In the genomic region with DNA sequence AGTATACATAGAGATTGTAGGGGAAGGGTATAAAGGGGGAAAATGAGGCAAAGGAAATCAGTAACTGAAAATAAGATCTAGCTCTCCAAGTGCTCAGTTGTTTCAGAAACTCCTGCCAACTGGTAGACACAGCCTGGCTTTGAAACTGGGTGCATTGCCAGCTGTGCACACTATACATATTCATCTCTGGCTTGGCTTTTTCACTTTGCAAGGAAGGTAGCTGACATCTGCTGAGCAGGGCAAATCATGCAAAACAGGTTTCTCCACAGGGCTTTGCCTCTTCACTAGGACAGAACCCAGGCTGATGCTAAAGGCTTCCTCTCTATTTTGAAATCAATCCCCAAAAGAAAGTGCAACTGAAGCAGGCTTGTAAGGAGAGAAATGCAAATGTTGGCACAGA, we compare ENCODE assay signal across 12 cellular contexts.
DNase-seq lines count a peak whose midpoint lies in the region; ATAC-seq and TF ChIP-seq lines count a peak whose summit lies in the region.
"Had no signal": no experiment of that assay in that cellular context is flagged by ENCODE, and none has a peak within 500 bp of the region (broad histone marks: within the 10 kb centered on the region; RNA-seq: fewer than 3 reads in every experiment).

No MANE protein-coding gene starts in this region.

- no peaks in the 10 kb centered on the region for H3K79me2 ChIP-seq in MM.1S (ENCODE audit: low read length)

- DNase-seq in MM.1S (peak; percentile 91), astrocyte of the hippocampus (ENCODE audit: low read depth, low spot score) (peak; percentile 54), nephron progenitor cell (no peak), endothelial cell (ENCODE audit: low spot score) (no peak), OCI-M1 (lab: John Stamatoyannopoulos, UW) (no peak)
- DNase-seq: activated naive CD8-positive, alpha-beta T cell treated with anti-CD3 and anti-CD28 coated beads, Interleukin-2, amount 10 ng/mL, durations not matched to agents 7 days and 5 days; CD4-positive, alpha-beta memory T cell; NCI-H1436 treated with DMSO at 0.1 percent for 48 hours; occipital lobe had no signal

- H4K20me1 ChIP-seq in MM.1S (ENCODE audit: insufficient read depth, low read length): no peaks in the 10 kb centered on the region

- no peak overlapping the region for H3K4me3 Mint-ChIP-seq in nephron progenitor cell
- no peak overlapping the region for H3K4me3 Mint-ChIP-seq in endothelial cell (ENCODE audit: unreplicated experiment)
- H3K4me3 Mint-ChIP-seq: activated naive CD8-positive, alpha-beta T cell treated with anti-CD3 and anti-CD28 coated beads, Interleukin-2, amount 10 ng/mL, durations not matched to agents 7 days and 5 days; CD4-positive, alpha-beta memory T cell had no signal

- H3K9me3 Mint-ChIP-seq in nephron progenitor cell (no peaks in the 10 kb centered on the region), endothelial cell (ENCODE audit: unreplicated experiment) (no peaks in the 10 kb centered on the region)
- H3K9me3 Mint-ChIP-seq: activated naive CD8-positive, alpha-beta T cell treated with anti-CD3 and anti-CD28 coated beads, Interleukin-2, amount 10 ng/mL, durations not matched to agents 7 days and 5 days; CD4-positive, alpha-beta memory T cell had no signal

- no peak overlapping the region for H3K27ac Mint-ChIP-seq in nephron progenitor cell
- H3K27ac Mint-ChIP-seq in endothelial cell (ENCODE audit: unreplicated experiment): no peak overlapping the region
- H3K27ac Mint-ChIP-seq: activated naive CD8-positive, alpha-beta T cell treated with anti-CD3 and anti-CD28 coated beads, Interleukin-2, amount 10 ng/mL, durations not matched to agents 7 days and 5 days; CD4-positive, alpha-beta memory T cell had no signal

- peaks cover 15% of the 10 kb centered on the region for H3K4me1 ChIP-seq in MM.1S (ENCODE audit: low read length)

- H3K36me3 ChIP-seq in MM.1S (replicated peaks; ENCODE audit: insufficient read depth, low read length): no peaks in the 10 kb centered on the region

- TF ChIP-seq CTCF in MM.1S (IDR thresholded peaks at IDR 0.05; ENCODE audit: low read length) (no peak), nephron progenitor cell (IDR thresholded peaks at IDR 0.05) (no peak), endothelial cell (IDR thresholded peaks at IDR 0.05; ENCODE audit: unreplicated experiment) (no peak)

- ATAC-seq in GM18519 (IDR thresholded peaks at IDR 0.05; ENCODE audit: low FRiP score, unreplicated experiment) (peak; percentile 56), GM21447 (IDR thresholded peaks at IDR 0.05; ENCODE audit: unreplicated experiment) (peak; percentile 69), HG03439 (IDR thresholded peaks at IDR 0.05; ENCODE audit: unreplicated experiment) (no peak)

- 0 out of 2 replicates have a peak, but pooled peaks cover 6% of the 10 kb centered on the region for H3F3A ChIP-seq in MM.1S (ENCODE audit: insufficient read depth, low read length)

- H3K9ac ChIP-seq in MM.1S (ENCODE audit: low read length): no peak overlapping the region

- H3K9me2 ChIP-seq in MM.1S (replicated peaks; ENCODE audit: insufficient read depth, low read length): no peaks in the 10 kb centered on the region

- H2AFZ ChIP-seq in MM.1S (ENCODE audit: low read length): no peak overlapping the region

- H3K4me3 ChIP-seq in MM.1S (ENCODE audit: low read length): no peak overlapping the region

- 0 out of 2 replicates have a peak overlapping the region, but pooled peaks have one; percentile 3 for H3K4me2 ChIP-seq in MM.1S (ENCODE audit: low read depth, low read length)

- H3K9me3 ChIP-seq in MM.1S (replicated peaks; ENCODE audit: insufficient read depth, low read length): no peaks in the 10 kb centered on the region

- H3K27me3 ChIP-seq in MM.1S (replicated peaks; ENCODE audit: insufficient read depth, low read length): no peaks in the 10 kb centered on the region

- peaks cover 11% of the 10 kb centered on the region for H3K4me1 Mint-ChIP-seq in nephron progenitor cell
- no peaks in the 10 kb centered on the region for H3K4me1 Mint-ChIP-seq in endothelial cell (ENCODE audit: unreplicated experiment)
- H3K4me1 Mint-ChIP-seq: CD4-positive, alpha-beta memory T cell had no signal

- H3K27me3 Mint-ChIP-seq in nephron progenitor cell (ENCODE audit: low read depth, poor library complexity) (no peaks in the 10 kb centered on the region), endothelial cell (ENCODE audit: unreplicated experiment) (no peaks in the 10 kb centered on the region)
- H3K27me3 Mint-ChIP-seq: CD4-positive, alpha-beta memory T cell had no signal

- no peaks in the 10 kb centered on the region for H3K36me3 Mint-ChIP-seq in nephron progenitor cell (ENCODE audit: low read depth)
- no peaks in the 10 kb centered on the region for H3K36me3 Mint-ChIP-seq in endothelial cell (ENCODE audit: low read depth, unreplicated experiment)
- H3K36me3 Mint-ChIP-seq: activated naive CD8-positive, alpha-beta T cell treated with anti-CD3 and anti-CD28 coated beads, Interleukin-2, amount 10 ng/mL, durations not matched to agents 7 days and 5 days; CD4-positive, alpha-beta memory T cell had no signal

- H3K27ac ChIP-seq in MM.1S (ENCODE audit: low read length): peak overlapping the region; percentile 14; the same call in 1 of the 2 replicates

Comparison
In these comparisons a context has a peak if more than half of its experiments do, and no peak if none do; other contexts are left out.
1. DNase-seq: peak in MM.1S (single experiment) and astrocyte of the hippocampus (single experiment); none in nephron progenitor cell (single experiment), endothelial cell (single experiment) and OCI-M1 (single experiment).